ENCODE assay signal across 14 cellular contexts in the genomic region with DNA sequence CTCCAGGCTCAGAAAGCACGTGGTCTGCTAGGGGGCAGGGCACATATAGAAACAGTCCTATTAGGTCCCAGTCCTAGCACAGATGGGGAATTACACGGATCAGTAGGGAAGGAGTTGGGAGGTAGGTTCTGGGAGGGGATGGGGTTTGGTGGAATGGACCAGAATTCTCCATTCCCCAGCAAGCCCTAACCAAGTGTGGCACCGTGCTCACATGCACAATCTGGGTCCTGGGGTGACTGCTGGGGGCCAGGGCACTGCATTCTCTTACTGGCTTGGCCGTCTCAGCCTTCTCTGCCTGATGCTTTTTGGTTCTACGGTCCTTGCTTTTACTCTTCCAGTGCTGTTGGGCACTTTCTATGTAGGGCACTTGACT. TPM values are rescaled to one million over a fixed set of nuclear protein-coding genes. Genes with fewer than 3 reads are reported as not detected.
A peak's percentile ranks its signal among the peaks of the same experiment; 100 is the strongest.
DNase-seq lines count a peak whose midpoint lies in the region; ATAC-seq and TF ChIP-seq lines count a peak whose summit lies in the region.
"Had no signal": no experiment of that assay in that cellular context is flagged by ENCODE, and none has a peak within 500 bp of the region (broad histone marks: within the 10 kb centered on the region; RNA-seq: fewer than 3 reads in every experiment).

No MANE protein-coding gene starts in this region.

- peak overlapping the region; percentile 57 for H3K4me2 ChIP-seq in PC-3 (ENCODE audit: low read length)
- no peak overlapping the region for H3K4me2 ChIP-seq in SK-N-SH

- no peaks in the 10 kb centered on the region for H4K20me1 ChIP-seq in PC-3 (ENCODE audit: low read length)
- H4K20me1 ChIP-seq in SK-N-SH (ENCODE audit: insufficient read depth), result no peaks in the 10 kb centered on the region

- TF ChIP-seq EP300 in SK-N-SH (IDR thresholded peaks at IDR 0.05; ENCODE audit: borderline replicate concordance in 1 of 2, low read depth in 1 of 2, low read length in 1 of 2), result no peak

- TF ChIP-seq RAD21 in SK-N-SH (IDR thresholded peaks at IDR 0.05; ENCODE audit: low read length), result no peak

- no peak for TF ChIP-seq CTCF in Caco-2 (IDR thresholded peaks at IDR 0.05; ENCODE audit: insufficient read depth in 1 of 2, low read depth in 1 of 2, low read length in 1 of 2, severe bottlenecking in 1 of 2, unreplicated experiment in 1 of 2)
- TF ChIP-seq CTCF in PC-3 (conservative IDR thresholded peaks at IDR 0.05; ENCODE audit: low read depth, low read length), result no peak
- TF ChIP-seq CTCF in progenitor cell of endocrine pancreas (IDR thresholded peaks at IDR 0.05; ENCODE audit: unreplicated experiment), result no peak
- TF ChIP-seq CTCF in SK-N-SH (IDR thresholded peaks at IDR 0.05), result no peak

- no peaks in the 10 kb centered on the region for H3K27me3 ChIP-seq in Caco-2 (replicated peaks; ENCODE audit: control insufficient read depth, insufficient read depth, low read length)
- H3K27me3 ChIP-seq in PC-3 (ENCODE audit: low read length), result no peaks in the 10 kb centered on the region
- H3K27me3 ChIP-seq in SK-N-SH (ENCODE audit: insufficient read depth), result 0 out of 2 replicates have a peak, but pooled peaks cover 5% of the 10 kb centered on the region

- POLR2A ChIA-PET in Caco-2 (lab: Charles Lee), result no interaction called here
- POLR2A ChIA-PET in PC-3 (lab: Charles Lee; ENCODE audit: unreplicated experiment), result no interaction called here
- POLR2A ChIA-PET in SK-N-SH (lab: Yijun Ruan, JAX), result no interaction called here

- peaks cover 5% of the 10 kb centered on the region for H3K36me3 Mint-ChIP-seq in Caco-2 (ENCODE audit: insufficient read depth, unreplicated experiment)
- H3K36me3 Mint-ChIP-seq in progenitor cell of endocrine pancreas (ENCODE audit: insufficient read depth), result no peaks in the 10 kb centered on the region
- no peaks in the 10 kb centered on the region for H3K36me3 Mint-ChIP-seq in T-helper 17 cell (ENCODE audit: low read depth)
- H3K36me3 Mint-ChIP-seq: activated naive CD4-positive, alpha-beta T cell treated with anti-CD3 and anti-CD28 coated beads, Interleukin-2, amount 50 U/mL, for 72 hours; naive thymus-derived CD8-positive, alpha-beta T cell had no signal

- H3K4me3 Mint-ChIP-seq in Caco-2 (ENCODE audit: unreplicated experiment), result no peak overlapping the region
- H3K4me3 Mint-ChIP-seq in progenitor cell of endocrine pancreas (ENCODE audit: low read depth), result no peak overlapping the region
- no peak overlapping the region for H3K4me3 Mint-ChIP-seq in T-helper 17 cell
- H3K4me3 Mint-ChIP-seq: activated CD4-positive, alpha-beta T cell treated with anti-CD3 and anti-CD28 coated beads, Interleukin-2, amount 10 ng/mL, durations not matched to agents 7 days and 5 days; activated T-cell treated with anti-CD3 and anti-CD28 coated beads, Interleukin-2, amount 50 U/mL, for 24 hours; naive thymus-derived CD8-positive, alpha-beta T cell had no signal

- CTCF ChIA-PET in Caco-2 (lab: Charles Lee), result no interaction called here
- CTCF ChIA-PET in PC-3 (lab: Charles Lee), result no interaction called here
- CTCF ChIA-PET in SK-N-SH (lab: Yijun Ruan, JAX), result no interaction called here

- no peaks in the 10 kb centered on the region for H3K9me2 ChIP-seq in PC-3 (replicated peaks; ENCODE audit: low read length)
- H3K9me2 ChIP-seq in SK-N-SH, result no peaks in the 10 kb centered on the region

- peaks cover 37% of the 10 kb centered on the region for H3K4me1 Mint-ChIP-seq in Caco-2 (ENCODE audit: low read depth, unreplicated experiment)
- H3K4me1 Mint-ChIP-seq in progenitor cell of endocrine pancreas (ENCODE audit: low read depth), result peaks cover 45% of the 10 kb centered on the region
- H3K4me1 Mint-ChIP-seq in T-helper 17 cell, result no peaks in the 10 kb centered on the region
- H3K4me1 Mint-ChIP-seq: activated CD4-positive, alpha-beta T cell treated with anti-CD3 and anti-CD28 coated beads, Interleukin-2, amount 10 ng/mL, durations not matched to agents 7 days and 5 days had no signal

- peaks cover 54% of the 10 kb centered on the region for H3K4me1 ChIP-seq in Caco-2
- peaks cover 68% of the 10 kb centered on the region for H3K4me1 ChIP-seq in PC-3 (ENCODE audit: insufficient read depth, low read length)
- peaks cover 0 to 15% of the 10 kb centered on the region in 2 experiments; a peak in 1 of 4 replicates for H3K4me1 ChIP-seq in SK-N-SH (ENCODE audit: control insufficient read depth in 1 of 2, insufficient read depth in 2 of 2, low read depth in 1 of 2, low read length in 1 of 2)

- H3K27me3 Mint-ChIP-seq in Caco-2 (ENCODE audit: insufficient read depth, unreplicated experiment) (no peaks in the 10 kb centered on the region), progenitor cell of endocrine pancreas (peaks cover 8% of the 10 kb centered on the region), T-helper 17 cell (peaks cover 34% of the 10 kb centered on the region)
- H3K27me3 Mint-ChIP-seq: activated T-cell treated with anti-CD3 and anti-CD28 coated beads, Interleukin-2, amount 50 U/mL, for 24 hours had no signal

- H3F3A ChIP-seq in PC-3 (ENCODE audit: low read length, unreplicated experiment) (no peaks in the 10 kb centered on the region), SK-N-SH (replicated peaks; ENCODE audit: insufficient read depth) (no peaks in the 10 kb centered on the region)

- H3K79me2 ChIP-seq in PC-3 (ENCODE audit: low read length), result no peaks in the 10 kb centered on the region
- H3K79me2 ChIP-seq in SK-N-SH (ENCODE audit: insufficient read depth), result no peaks in the 10 kb centered on the region

- intact Hi-C loops in Caco-2 (cut with micrococcal nuclease; ENCODE audit: unreplicated experiment) (loop anchor here (1.0 kb wide), 1 partner anchor 73 kb away; no protein-coding TSS in a partner anchor), PC-3 (cut with micrococcal nuclease) (loop anchor here (1.0 to 5.0 kb wide), 4 partner anchors 73 to 531 kb away; a partner anchor contains a TSS)

- H3K36me3 ChIP-seq in Caco-2 (ENCODE audit: control insufficient read depth, insufficient read depth, low read length) (no peaks in the 10 kb centered on the region), PC-3 (ENCODE audit: low read depth, low read length) (no peaks in the 10 kb centered on the region), SK-N-SH (replicated peaks in 1 of 2; ENCODE audit: control insufficient read depth in 1 of 2, insufficient read depth in 2 of 2, low read length in 1 of 2) (no peaks in the 10 kb centered on the region)

- DNase-seq in Caco-2, result no peak
- no peak for DNase-seq in PC-3
- no peak for DNase-seq in epithelial cell of prostate (ENCODE audit: low read depth, low spot score)
- no peak for DNase-seq in progenitor cell of endocrine pancreas (ENCODE audit: low spot score, unreplicated experiment)
- DNase-seq in stimulated activated naive CD4-positive, alpha-beta T cell treated with Interleukin-2 at 50 U/mL for 16 hours (lab: John Stamatoyannopoulos, UW), result no peak
- DNase-seq in T-helper 17 cell, result no peak
- DNase-seq in SK-N-SH, result no peak
- DNase-seq in iPS-NIHi7 (ENCODE audit: extremely low spot score), result no peak
- DNase-seq: activated CD4-positive, alpha-beta T cell treated with anti-CD3 and anti-CD28 coated beads, Interleukin-2, amount 10 ng/mL, durations not matched to agents 7 days and 5 days; activated T-cell treated with anti-CD3 and anti-CD28 coated beads, Interleukin-2, amount 50 U/mL, for 24 hours; effector CD4-positive, alpha-beta T cell; GF-D8; naive thymus-derived CD8-positive, alpha-beta T cell had no signal

- H3K27ac ChIP-seq in PC-3 (ENCODE audit: low read length) (peak overlapping the region; percentile 92), epithelial cell of prostate (peak overlapping the region; percentile 65), SK-N-SH (ENCODE audit: low read depth in 2 of 2, low read length in 1 of 2) (no peak overlapping the region; a peak in 1 of 4 replicates)

- no peak overlapping the region for H3K4me3 ChIP-seq in Caco-2 (ENCODE audit: low read depth, low read length)
- H3K4me3 ChIP-seq in PC-3 (ENCODE audit: low read length), result no peak overlapping the region; the same call in 1 of the 2 replicates
- H3K4me3 ChIP-seq in SK-N-SH (ENCODE audit: low read depth in 2 of 2, low read length in 1 of 2), result no peak overlapping the region

- H3K9me3 ChIP-seq in Caco-2 (no peaks in the 10 kb centered on the region), PC-3 (ENCODE audit: low read length) (no peaks in the 10 kb centered on the region), T-helper 17 cell (ENCODE audit: control insufficient read depth, low read length, poor library complexity, severe bottlenecking) (no peaks in the 10 kb centered on the region), SK-N-SH (no peaks in the 10 kb centered on the region)

- BruUV-seq in Caco-2 (replicated peaks; lab: Mats Ljungman, UMichigan), result no TSS peak
- BruUV-seq in PC-3 (replicated peaks; lab: Mats Ljungman, UMichigan), result TSS peak; percentile 20

- H3K9me3 Mint-ChIP-seq in Caco-2 (ENCODE audit: unreplicated experiment), result no peaks in the 10 kb centered on the region
- H3K9me3 Mint-ChIP-seq in progenitor cell of endocrine pancreas (ENCODE audit: low read depth), result no peaks in the 10 kb centered on the region
- H3K9me3 Mint-ChIP-seq: activated CD4-positive, alpha-beta T cell treated with anti-CD3 and anti-CD28 coated beads, Interleukin-2, amount 10 ng/mL, durations not matched to agents 7 days and 5 days; activated naive CD4-positive, alpha-beta T cell treated with anti-CD3 and anti-CD28 coated beads, Interleukin-2, amount 50 U/mL, for 72 hours; activated T-cell treated with anti-CD3 and anti-CD28 coated beads, Interleukin-2, amount 50 U/mL, for 24 hours; naive thymus-derived CD8-positive, alpha-beta T cell had no signal

- WGBS in SK-N-SH (ENCODE audit: low lambda C conversion rate), result 75% methylated on average over 5 of the region's 5 CpGs

- ATAC-seq in PC-3 (no peak), T-helper 17 cell (no peak)
- ATAC-seq: naive thymus-derived CD8-positive, alpha-beta T cell had no signal

- H3K9ac ChIP-seq in PC-3 (ENCODE audit: low read length) (peak overlapping the region; percentile 66), SK-N-SH (no peak overlapping the region)

- peak overlapping the region; percentile 88 for H3K27ac Mint-ChIP-seq in Caco-2 (ENCODE audit: unreplicated experiment)
- H3K27ac Mint-ChIP-seq in progenitor cell of endocrine pancreas, result peak overlapping the region; percentile 99
- no peak overlapping the region for H3K27ac Mint-ChIP-seq in T-helper 17 cell
- H3K27ac Mint-ChIP-seq: activated CD4-positive, alpha-beta T cell treated with anti-CD3 and anti-CD28 coated beads, Interleukin-2, amount 10 ng/mL, durations not matched to agents 7 days and 5 days; activated naive CD4-positive, alpha-beta T cell treated with anti-CD3 and anti-CD28 coated beads, Interleukin-2, amount 50 U/mL, for 72 hours; activated T-cell treated with anti-CD3 and anti-CD28 coated beads, Interleukin-2, amount 50 U/mL, for 24 hours; naive thymus-derived CD8-positive, alpha-beta T cell had no signal

- no peak overlapping the region for H2AFZ ChIP-seq in PC-3 (ENCODE audit: low read length)
- H2AFZ ChIP-seq in SK-N-SH (ENCODE audit: low read depth), result no peak overlapping the region

TF ChIP-seq in SK-N-SH, 30 proteins besides CTCF, POLR2A, EP300 and RAD21 (continues in another document):
- no peak for TF ChIP-seq FOXM1 (IDR thresholded peaks at IDR 0.05; ENCODE audit: low read depth)

RNA-seq across cellular contexts. Expression of a gene that starts 53.9 kb away (rescaled TPM):
- total RNA-seq in Caco-2 (2022), result 90.1 and 95.7 TPM in 2 replicates
- total RNA-seq in PC-3 (2014; rRNA removed), result 153 and 161 TPM in 2 replicates
- 26.6 and 30.2 TPM in 2 replicates for total RNA-seq in progenitor cell of endocrine pancreas
- total RNA-seq in T-helper 17 cell, result 10 to 100 TPM; 15.4 to 23.3 TPM
- polyA plus RNA-seq in SK-N-SH (2012; rRNA removed), result 59.6 and 78.7 TPM in 2 replicates
- polyA plus RNA-seq in SK-N-SH (2012; cell fraction: cytosol; rRNA removed), result 61.0 and 62.1 TPM in 2 replicates
- polyA plus RNA-seq in SK-N-SH (2012; cell fraction: nucleus; rRNA removed), result 16.5 and 24.2 TPM in 2 replicates

Comparison
In these comparisons a context has a peak if more than half of its experiments do, and no peak if none do; other contexts are left out.
1. H3K27ac ChIP-seq: peak in PC-3 (single experiment) and epithelial cell of prostate (single experiment); none in SK-N-SH (0 of 2).